Comparison of ENCODE assay signal across 17 cellular contexts in genomic region chrX:123425904-123426303, GRCh38.
DNase-seq lines count a peak whose midpoint lies in the region; ATAC-seq and TF ChIP-seq lines count a peak whose summit lies in the region.
"Had no signal": no experiment of that assay in that cellular context is flagged by ENCODE, and none has a peak within 500 bp of the region (broad histone marks: within the 10 kb centered on the region; RNA-seq: fewer than 3 reads in every experiment).

No MANE protein-coding gene starts in this region.

- H3K9me3 Mint-ChIP-seq in activated naive CD4-positive, alpha-beta T cell treated with anti-CD3 and anti-CD28 coated beads for 36 hours = no peaks in the 10 kb centered on the region
- no peaks in the 10 kb centered on the region for H3K9me3 Mint-ChIP-seq in neural progenitor cell
- H3K9me3 Mint-ChIP-seq: activated B cell treated with CpG ODN at 0.5 μM for 24 hours; activated T-helper 2 cell treated with anti-CD3 and anti-CD28 coated beads, Interferon-gamma antibody, Interleukin-2, Interleukin-4, amounts not matched to agents 10 μg/mL and 5 μg/mL and 100 μg/mL, durations not matched to agents 14 hours and 24 hours and 36 hours; neural crest cell; stimulated activated memory B cell treated with anti-CD40 and anti-IgM and Interleukin-4, amounts not matched to agents 10 μg/mL and 1 μg/mL and 100 μg/mL, for 72 hours had no signal

- H3K4me3 ChIP-seq in A673 (ENCODE audit: low read depth, low read length, poor library complexity, severe bottlenecking) (no peak overlapping the region), MG63 (no peak overlapping the region), fibroblast of lung (replicated peaks in 1 of 4; ENCODE audit: control extremely low read depth in 1 of 4, insufficient read depth in 1 of 4, low read depth in 3 of 4, low read length in 4 of 4) (no peak overlapping the region), osteoblast (ENCODE audit: insufficient read depth, low read length) (no peak overlapping the region), neural progenitor cell (no peak overlapping the region)
- H3K4me3 ChIP-seq: esophagus muscularis mucosa had no signal

- no peaks in the 10 kb centered on the region for H3F3A ChIP-seq in neural progenitor cell (ENCODE audit: low read depth)

- ATAC-seq in GM21529 (IDR thresholded peaks at IDR 0.05; ENCODE audit: unreplicated experiment) = no peak
- ATAC-seq: stimulated activated memory B cell treated with anti-CD40 and anti-IgM and Interleukin-4, amounts not matched to agents 10 μg/mL and 1 μg/mL and 100 μg/mL, for 72 hours had no signal

- H4K20me1 ChIP-seq in fibroblast of lung (ENCODE audit: control insufficient read depth, extremely low read depth, insufficient read depth, low read length) (no peaks in the 10 kb centered on the region), osteoblast (ENCODE audit: insufficient read depth, low read length) (no peaks in the 10 kb centered on the region), neural progenitor cell (ENCODE audit: low read depth) (no peaks in the 10 kb centered on the region)

- H3K27me3 Mint-ChIP-seq in activated naive CD4-positive, alpha-beta T cell treated with anti-CD3 and anti-CD28 coated beads for 36 hours (ENCODE audit: low read depth) = no peaks in the 10 kb centered on the region
- H3K27me3 Mint-ChIP-seq in neural progenitor cell (ENCODE audit: insufficient read depth, low read depth) = no peaks in the 10 kb centered on the region
- H3K27me3 Mint-ChIP-seq: activated B cell treated with CpG ODN at 0.5 μM for 24 hours; stimulated activated memory B cell treated with anti-CD40 and anti-IgM and Interleukin-4, amounts not matched to agents 10 μg/mL and 1 μg/mL and 100 μg/mL, for 72 hours had no signal

- H3K4me2 ChIP-seq in fibroblast of lung (ENCODE audit: extremely low read depth, insufficient read depth, low read length) (peak overlapping the region; percentile 0), osteoblast (ENCODE audit: insufficient read depth, low read length) (no peak overlapping the region), neural progenitor cell (no peak overlapping the region)

- no TSS peak for BruUV-seq in A673 (replicated peaks; lab: Mats Ljungman, UMichigan)

- intact Hi-C loops in A673 (cut with micrococcal nuclease; ENCODE audit: unreplicated experiment) = loop anchor here (10.0 kb wide), 1 partner anchor 251 kb away; no protein-coding TSS in a partner anchor
- intact Hi-C loops in activated naive CD4-positive, alpha-beta T cell treated with anti-CD3 and anti-CD28 coated beads for 36 hours (cut with micrococcal nuclease) = no loop called here

- POLR2A ChIA-PET in A673 (lab: Charles Lee; ENCODE audit: low non-redundant PET) = no interaction called here

- TF ChIP-seq CTCF in A673 (conservative IDR thresholded peaks at IDR 0.05; ENCODE audit: low read depth, low read length) = no peak
- no peak for TF ChIP-seq CTCF in fibroblast of lung (conservative IDR thresholded peaks at IDR 0.05 in 1 of 2, IDR thresholded peaks at IDR 0.05 in 1 of 2; ENCODE audit: low read depth in 1 of 2, low read length in 2 of 2)
- TF ChIP-seq CTCF in osteoblast (IDR thresholded peaks at IDR 0.05; ENCODE audit: extremely low read depth, low read depth, low read length) = no peak
- no peak for TF ChIP-seq CTCF in neural progenitor cell (IDR thresholded peaks at IDR 0.05)

- H3K4me1 Mint-ChIP-seq in activated naive CD4-positive, alpha-beta T cell treated with anti-CD3 and anti-CD28 coated beads for 36 hours (ENCODE audit: low read depth) = no peaks in the 10 kb centered on the region
- no peaks in the 10 kb centered on the region for H3K4me1 Mint-ChIP-seq in neural progenitor cell
- H3K4me1 Mint-ChIP-seq: activated B cell treated with CpG ODN at 0.5 μM for 24 hours; neural crest cell; stimulated activated memory B cell treated with anti-CD40 and anti-IgM and Interleukin-4, amounts not matched to agents 10 μg/mL and 1 μg/mL and 100 μg/mL, for 72 hours had no signal

- H3K27me3 ChIP-seq in A673 (replicated peaks; ENCODE audit: insufficient read depth, low read depth, low read length, poor library complexity) (peaks cover 3% of the 10 kb centered on the region), MG63 (no peaks in the 10 kb centered on the region), fibroblast of lung (ENCODE audit: control insufficient read depth, insufficient read depth, low read length) (no peaks in the 10 kb centered on the region), osteoblast (ENCODE audit: insufficient read depth, low read length) (no peaks in the 10 kb centered on the region), neural progenitor cell (no peaks in the 10 kb centered on the region)
- H3K27me3 ChIP-seq: esophagus muscularis mucosa had no signal

- no peak overlapping the region for H2AFZ ChIP-seq in fibroblast of lung (ENCODE audit: low read length)
- no peak overlapping the region for H2AFZ ChIP-seq in osteoblast (ENCODE audit: low read length)
- H2AFZ ChIP-seq in neural progenitor cell (replicated peaks) = no peak overlapping the region

- no peak overlapping the region for H3K27ac ChIP-seq in A673 (ENCODE audit: low read depth, low read length, poor library complexity, severe bottlenecking)
- H3K27ac ChIP-seq in fibroblast of lung (ENCODE audit: insufficient read depth, low read length) = no peak overlapping the region
- H3K27ac ChIP-seq in osteoblast (ENCODE audit: low read depth, low read length) = peak overlapping the region; percentile 32
- H3K27ac ChIP-seq in neural progenitor cell = no peak overlapping the region
- H3K27ac ChIP-seq: esophagus muscularis mucosa had no signal

- no peaks in the 10 kb centered on the region for H3K36me3 Mint-ChIP-seq in activated naive CD4-positive, alpha-beta T cell treated with anti-CD3 and anti-CD28 coated beads for 36 hours (ENCODE audit: low read depth)
- H3K36me3 Mint-ChIP-seq in neural progenitor cell = no peaks in the 10 kb centered on the region
- H3K36me3 Mint-ChIP-seq: stimulated activated memory B cell treated with anti-CD40 and anti-IgM and Interleukin-4, amounts not matched to agents 10 μg/mL and 1 μg/mL and 100 μg/mL, for 72 hours had no signal

- H3K4me3 Mint-ChIP-seq in activated naive CD4-positive, alpha-beta T cell treated with anti-CD3 and anti-CD28 coated beads for 36 hours = no peak overlapping the region
- no peak overlapping the region for H3K4me3 Mint-ChIP-seq in neural progenitor cell
- H3K4me3 Mint-ChIP-seq: activated B cell treated with CpG ODN at 0.5 μM for 24 hours; H9; neural crest cell; stimulated activated memory B cell treated with anti-CD40 and anti-IgM and Interleukin-4, amounts not matched to agents 10 μg/mL and 1 μg/mL and 100 μg/mL, for 72 hours had no signal

- H3K4me1 ChIP-seq in A673 (ENCODE audit: insufficient read depth, low read length, poor library complexity, severe bottlenecking) = peaks cover 4% of the 10 kb centered on the region
- no peaks in the 10 kb centered on the region for H3K4me1 ChIP-seq in fibroblast of lung (ENCODE audit: control insufficient read depth, extremely low read depth, insufficient read depth, low read length)
- peaks cover 20% of the 10 kb centered on the region for H3K4me1 ChIP-seq in osteoblast (ENCODE audit: insufficient read depth, low read length)
- H3K4me1 ChIP-seq in neural progenitor cell = no peaks in the 10 kb centered on the region
- H3K4me1 ChIP-seq: esophagus muscularis mucosa had no signal

- H3K9ac ChIP-seq in fibroblast of lung (ENCODE audit: insufficient read depth, low read length) (no peak overlapping the region), neural progenitor cell (no peak overlapping the region)

- CTCF ChIA-PET in A673 (lab: Charles Lee) = no interaction called here
- CTCF ChIA-PET in activated naive CD4-positive, alpha-beta T cell treated with anti-CD3 and anti-CD28 coated beads for 36 hours (lab: Charles Lee) = no interaction called here

- no peaks in the 10 kb centered on the region for H3K9me3 ChIP-seq in A673 (ENCODE audit: low read depth, low read length, poor library complexity, severe bottlenecking)
- H3K9me3 ChIP-seq in MG63 = no peaks in the 10 kb centered on the region
- H3K9me3 ChIP-seq in fibroblast of lung (ENCODE audit: control insufficient read depth, insufficient read depth, low read depth, low read length) = no peaks in the 10 kb centered on the region
- H3K9me3 ChIP-seq in osteoblast (ENCODE audit: low read depth, low read length) = no peaks in the 10 kb centered on the region
- H3K9me3 ChIP-seq in neural progenitor cell (ENCODE audit: low read depth) = no peaks in the 10 kb centered on the region
- H3K9me3 ChIP-seq: esophagus muscularis mucosa had no signal

- H3K79me2 ChIP-seq in fibroblast of lung (ENCODE audit: control insufficient read depth, insufficient read depth, low read length) (no peaks in the 10 kb centered on the region), osteoblast (ENCODE audit: insufficient read depth, low read length) (no peaks in the 10 kb centered on the region), neural progenitor cell (ENCODE audit: low read depth) (no peaks in the 10 kb centered on the region)

- no peaks in the 10 kb centered on the region for H3K36me3 ChIP-seq in A673 (ENCODE audit: insufficient read depth, low read length, poor library complexity, severe bottlenecking)
- H3K36me3 ChIP-seq in MG63 = no peaks in the 10 kb centered on the region
- H3K36me3 ChIP-seq in fibroblast of lung (ENCODE audit: control insufficient read depth, insufficient read depth, low read length) = no peaks in the 10 kb centered on the region
- no peaks in the 10 kb centered on the region for H3K36me3 ChIP-seq in osteoblast (ENCODE audit: insufficient read depth, low read length)
- H3K36me3 ChIP-seq in neural progenitor cell = no peaks in the 10 kb centered on the region
- H3K36me3 ChIP-seq: esophagus muscularis mucosa had no signal

- no peak overlapping the region for H3K27ac Mint-ChIP-seq in activated naive CD4-positive, alpha-beta T cell treated with anti-CD3 and anti-CD28 coated beads for 36 hours
- no peak overlapping the region for H3K27ac Mint-ChIP-seq in neural progenitor cell
- H3K27ac Mint-ChIP-seq: activated B cell treated with CpG ODN at 0.5 μM for 24 hours; activated T-helper 2 cell treated with anti-CD3 and anti-CD28 coated beads, Interferon-gamma antibody, Interleukin-2, Interleukin-4, amounts not matched to agents 10 μg/mL and 5 μg/mL and 100 μg/mL, durations not matched to agents 14 hours and 24 hours and 36 hours; H9; stimulated activated memory B cell treated with anti-CD40 and anti-IgM and Interleukin-4, amounts not matched to agents 10 μg/mL and 1 μg/mL and 100 μg/mL, for 72 hours had no signal

- DNase-seq in A673 (ENCODE audit: low spot score) = peak; percentile 10
- DNase-seq in MG63 = peak; percentile 76
- DNase-seq in fibroblast of lung (ENCODE audit: low read depth in 2 of 2) = peak; percentile 63 to 66
- no peak for DNase-seq in osteoblast (ENCODE audit: insufficient read length, low spot score, missing footprints)
- no peak for DNase-seq in activated CD8-positive, alpha-beta memory T cell treated with anti-CD3 and anti-CD28 coated beads, Interleukin-2, amount 50 U/mL, for 48 hours
- no peak for DNase-seq in activated naive CD4-positive, alpha-beta T cell treated with anti-CD3 and anti-CD28 coated beads for 36 hours
- DNase-seq in neural progenitor cell (ENCODE audit: low spot score) = no peak
- DNase-seq: ACHN, activated B cell treated with CpG ODN at 0.5 μM for 24 hours, H9, IMR-90, RPMI8226 had no signal

Comparison
In these comparisons a context has a peak if more than half of its experiments do, and no peak if none do; other contexts are left out.
1. DNase-seq: peak in A673 (single experiment), MG63 (single experiment) and fibroblast of lung (2 of 2); none in osteoblast (single experiment), activated CD8-positive, alpha-beta memory T cell treated with anti-CD3 and anti-CD28 coated beads, Interleukin-2, amount 50 U/mL, for 48 hours (single experiment), activated naive CD4-positive, alpha-beta T cell treated with anti-CD3 and anti-CD28 coated beads for 36 hours (single experiment) and neural progenitor cell (single experiment).